Comparison of ENCODE assay signal across 28 cellular contexts in the genomic region with DNA sequence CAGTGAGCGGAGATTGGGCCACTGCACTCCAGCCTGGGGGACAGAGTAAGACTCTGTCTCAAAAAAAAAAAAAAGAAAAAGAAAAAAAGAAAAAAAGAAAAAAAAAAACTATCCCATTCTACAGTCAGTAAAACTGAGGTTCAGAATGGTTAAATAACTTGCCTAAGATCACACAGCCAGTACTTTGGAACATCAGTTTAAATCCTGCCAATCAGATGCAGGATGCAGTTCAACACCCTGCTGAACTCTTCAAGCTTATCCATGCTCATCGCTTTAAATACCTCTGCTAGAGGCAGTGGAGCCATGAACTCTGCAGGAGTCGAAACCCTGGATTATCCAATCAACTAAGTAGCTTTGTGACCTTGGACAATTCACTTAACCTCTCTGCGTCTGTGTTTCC. TPM values are rescaled to one million over a fixed set of nuclear protein-coding genes. Genes with fewer than 3 reads are reported as not detected.
"Had no signal": no experiment of that assay in that cellular context is flagged by ENCODE, and none has a peak within 500 bp of the region (broad histone marks: within the 10 kb centered on the region; RNA-seq: fewer than 3 reads in every experiment).

No MANE protein-coding gene starts in this region.

- ATAC-seq: activated CD4-positive, alpha-beta T cell treated with anti-CD3 and anti-CD28 coated beads for 36 hours; activated CD8-positive, alpha-beta T cell treated with anti-CD3 and anti-CD28 coated beads for 36 hours; activated T-cell treated with anti-CD3 and anti-CD28 coated beads, Interleukin-2, amount 50 U/mL, for 72 hours; Panc1; Right ventricle myocardium inferior had no signal

- H3K9ac ChIP-seq: SK-N-SH had no signal

- H3K27me3 ChIP-seq: MG63, SJCRH30 had no signal

- DNase-seq: activated CD4-positive, alpha-beta T cell treated with anti-CD3 and anti-CD28 coated beads for 36 hours; activated CD8-positive, alpha-beta memory T cell treated with anti-CD3 and anti-CD28 coated beads, Interleukin-2, amount 50 U/mL, for 4 hours; activated CD8-positive, alpha-beta T cell treated with anti-CD3 and anti-CD28 coated beads for 36 hours; activated gamma-delta T cell treated with Interleukin-2 at 50 U/mL for 16 hours; activated naive CD4-positive, alpha-beta T cell treated with anti-CD3 and anti-CD28 coated beads, Interleukin-2, amount 10 ng/mL, durations not matched to agents 7 days and 5 days; activated naive CD8-positive, alpha-beta T cell treated with anti-CD3 and anti-CD28 coated beads for 36 hours; activated T-cell treated with anti-CD3 and anti-CD28 coated beads, Interleukin-2, amount 50 U/mL, for 72 hours; anterior cingulate cortex; cerebellar nuclear complex; MG63; MV-4-11; NCI-H1092 treated with DMSO at 0.1 percent for 48 hours; NCI-H1417 treated with DMSO at 0.1 percent for 48 hours; NCI-H1694 treated with DMSO at 0.1 percent for 48 hours; NCI-H2029 treated with DMSO at 0.1 percent for 48 hours; NCI-H2171; NCI-H2227 treated with DMSO at 0.1 percent for 48 hours; NCI-H446 treated with DMSO at 0.1 percent for 48 hours; NCI-H524 treated with DMSO at 0.1 percent for 48 hours; NCI-H748 treated with DMSO at 0.1 percent for 48 hours; OCI-M1; RPMI8226; SJCRH30; SK-N-SH; T-helper 1 cell had no signal

- H3K4me2 ChIP-seq: SK-N-SH had no signal

- H3K36me3 ChIP-seq: MG63, SJCRH30 had no signal

- H3K27ac ChIP-seq: SJCRH30, VCaP had no signal

- H3K9me3 ChIP-seq: MG63, SJCRH30, SK-N-SH had no signal

- H3K4me3 ChIP-seq: MG63, SJCRH30 had no signal

RNA-seq across cellular contexts. Expression of gene GPR84, which starts 16.9 kb away (rescaled TPM):
- total RNA-seq: activated CD8-positive, alpha-beta T cell treated with anti-CD3 and anti-CD28 coated beads for 36 hours; SJCRH30 had no signal
